In genomic region chr17:42992872-42993271, GRCh38 we compare ENCODE assay signal across 28 cellular contexts. TPM values are rescaled to one million over a fixed set of nuclear protein-coding genes. Genes with fewer than 3 reads are reported as not detected.
DNase-seq lines count a peak whose midpoint lies in the region; ATAC-seq, FAIRE-seq and TF ChIP-seq lines count a peak whose summit lies in the region.
"Had no signal": no experiment of that assay in that cellular context is flagged by ENCODE, and none has a peak within 500 bp of the region (broad histone marks: within the 10 kb centered on the region; RNA-seq: fewer than 3 reads in every experiment).

No MANE protein-coding gene starts in this region.

- no peak overlapping the region for H3K4me2 ChIP-seq in GM12878 (ENCODE audit: control insufficient read depth, insufficient read depth)
- no peak overlapping the region for H3K4me2 ChIP-seq in osteoblast (ENCODE audit: insufficient read depth, low read length)

- H3K79me2 ChIP-seq in GM12878 (ENCODE audit: control insufficient read depth, insufficient read depth, low read length) (no peaks in the 10 kb centered on the region; the same call in 1 of the 2 replicates), osteoblast (ENCODE audit: insufficient read depth, low read length) (peaks cover 5% of the 10 kb centered on the region)

- CTCF ChIA-PET in activated CD4-positive, alpha-beta T cell treated with anti-CD3 and anti-CD28 coated beads, Interleukin-2, amount 10 ng/mL, durations not matched to agents 7 days and 5 days (lab: Charles Lee), result no interaction called here
- CTCF ChIA-PET in CD8-positive, alpha-beta memory T cell (lab: Charles Lee), result no interaction called here
- CTCF ChIA-PET in GM12878 (lab: Yijun Ruan, JAX), result no interaction called here

- peaks cover 7% of the 10 kb centered on the region for H3K4me1 ChIP-seq in CD8-positive, alpha-beta memory T cell (ENCODE audit: insufficient read depth, low read length)
- H3K4me1 ChIP-seq in GM12878 (ENCODE audit: control insufficient read depth, insufficient read depth, low read length) (no peaks in the 10 kb centered on the region), osteoblast (ENCODE audit: insufficient read depth, low read length) (peaks cover 39% of the 10 kb centered on the region)

- no peaks in the 10 kb centered on the region for H3K27me3 Mint-ChIP-seq in activated CD4-positive, alpha-beta T cell treated with anti-CD3 and anti-CD28 coated beads, Interleukin-2, amount 10 ng/mL, durations not matched to agents 7 days and 5 days
- H3K27me3 Mint-ChIP-seq in CD8-positive, alpha-beta memory T cell, result no peaks in the 10 kb centered on the region

- H3K36me3 ChIP-seq in CD8-positive, alpha-beta memory T cell (ENCODE audit: insufficient read depth, low read length), result peaks cover 36% of the 10 kb centered on the region
- H3K36me3 ChIP-seq in GM12878 (ENCODE audit: control insufficient read depth in 2 of 2, insufficient read depth in 2 of 2, low read length in 1 of 2) (peaks cover 10 to 23% of the 10 kb centered on the region in 2 experiments), osteoblast (ENCODE audit: insufficient read depth, low read length) (peaks cover 30% of the 10 kb centered on the region)

- no peaks in the 10 kb centered on the region for H3K9me3 ChIP-seq in CD8-positive, alpha-beta memory T cell (ENCODE audit: low read length)
- H3K9me3 ChIP-seq in GM12878 (replicated peaks; ENCODE audit: control insufficient read depth, insufficient read depth, low read length), result no peaks in the 10 kb centered on the region
- no peaks in the 10 kb centered on the region for H3K9me3 ChIP-seq in osteoblast (ENCODE audit: low read depth, low read length)
- H3K9me3 ChIP-seq: MG63, SJSA1 had no signal

- 72% methylated on average over 5 of the region's 5 CpGs for WGBS in GM12878 (ENCODE audit: insufficient coverage, insufficient replicate concordance, low lambda C conversion rate, missing lambda C conversion rate)

- BruUV-seq in GM12878 (replicated peaks; lab: Mats Ljungman, UMichigan), result TSS peak; percentile 49

- no peak overlapping the region for H3K9ac ChIP-seq in GM12878 (ENCODE audit: control insufficient read depth, insufficient read depth, low read length)

- no peak overlapping the region for H3K4me3 Mint-ChIP-seq in activated CD4-positive, alpha-beta T cell treated with anti-CD3 and anti-CD28 coated beads, Interleukin-2, amount 10 ng/mL, durations not matched to agents 7 days and 5 days
- no peak overlapping the region for H3K4me3 Mint-ChIP-seq in CD8-positive, alpha-beta memory T cell

- H3K27ac Mint-ChIP-seq in activated CD4-positive, alpha-beta T cell treated with anti-CD3 and anti-CD28 coated beads, Interleukin-2, amount 10 ng/mL, durations not matched to agents 7 days and 5 days, result peak overlapping the region; percentile 54
- H3K27ac Mint-ChIP-seq in CD8-positive, alpha-beta memory T cell, result peak overlapping the region in 5 of 8 donors; percentile 5 to 80 (median 42)

- H3K27ac ChIP-seq in CD8-positive, alpha-beta memory T cell (ENCODE audit: low read depth, low read length), result no peak overlapping the region
- H3K27ac ChIP-seq in GM12878 (ENCODE audit: control insufficient read depth, insufficient read depth), result no peak overlapping the region
- peak overlapping the region; percentile 16 for H3K27ac ChIP-seq in osteoblast (ENCODE audit: low read depth, low read length)
- H3K27ac ChIP-seq: HL-60, SJSA1 had no signal

- no peak for TF ChIP-seq POLR2A in GM12878 (IDR thresholded peaks at IDR 0.05; ENCODE audit: low read depth, low read length)

- no peaks in the 10 kb centered on the region for H3K9me3 Mint-ChIP-seq in activated CD4-positive, alpha-beta T cell treated with anti-CD3 and anti-CD28 coated beads, Interleukin-2, amount 10 ng/mL, durations not matched to agents 7 days and 5 days
- H3K9me3 Mint-ChIP-seq in CD8-positive, alpha-beta memory T cell, result no peaks in the 10 kb centered on the region

- no peak for TF ChIP-seq CTCF in GM12878 (IDR thresholded peaks at IDR 0.05 in 2 of 3, conservative IDR thresholded peaks at IDR 0.05 in 1 of 3; ENCODE audit: control insufficient read depth in 2 of 3, extremely low read depth in 1 of 3, insufficient read depth in 1 of 3, low read depth in 3 of 3, low read length in 3 of 3)
- TF ChIP-seq CTCF in osteoblast (IDR thresholded peaks at IDR 0.05; ENCODE audit: extremely low read depth, low read depth, low read length), result no peak

- DNase-seq in activated CD4-positive, alpha-beta T cell treated with anti-CD3 and anti-CD28 coated beads, Interleukin-2, amount 10 ng/mL, durations not matched to agents 7 days and 5 days, result no peak
- DNase-seq in activated CD4-positive, alpha-beta T cell treated with anti-CD3 and anti-CD28 coated beads, Interleukin-2, amount 50 U/mL, for 48 hours, result no peak
- no peak for DNase-seq in CD8-positive, alpha-beta memory T cell
- no peak for DNase-seq in GM12878 (ENCODE audit: low read depth, low spot score)
- no peak for DNase-seq in osteoblast (ENCODE audit: insufficient read length, low spot score, missing footprints)
- DNase-seq in activated naive CD4-positive, alpha-beta T cell treated with Interleukin-2 at 50 U/mL for 16 hours, result no peak
- DNase-seq in cortex of kidney (lab: John Stamatoyannopoulos, UW), result no peak
- DNase-seq in COLO829 (ENCODE audit: low spot score), result no peak
- DNase-seq: 8988T; ACHN; DMS79 treated with DMSO at 0.1 percent for 48 hours; GF-D8; KBM-7; MG63; NCI-H1048; NCI-H1417; NCI-H1694; NCI-H2029 treated with DMSO at 0.1 percent for 48 hours; NCI-H446 treated with DMSO at 0.1 percent for 48 hours; NCI-H526; NCI-H82; NK-92 treated with Interleukin-12 subunit alpha and Interleukin-12 subunit beta, amount 100 ng/mL, for 24 hours; PC-3 had no signal

- H3K36me3 Mint-ChIP-seq in activated CD4-positive, alpha-beta T cell treated with anti-CD3 and anti-CD28 coated beads, Interleukin-2, amount 10 ng/mL, durations not matched to agents 7 days and 5 days (ENCODE audit: low read depth), result peaks cover 39% of the 10 kb centered on the region
- H3K36me3 Mint-ChIP-seq in CD8-positive, alpha-beta memory T cell, result peaks cover 5 to 61% (median 13%) of the 10 kb centered on the region in 3 donors

- H2AFZ ChIP-seq in GM12878 (ENCODE audit: control insufficient read depth, low read depth, low read length), result no peak overlapping the region
- no peak overlapping the region for H2AFZ ChIP-seq in osteoblast (ENCODE audit: low read length)

- H3K4me3 ChIP-seq in CD8-positive, alpha-beta memory T cell (ENCODE audit: low read length), result no peak overlapping the region
- no peak overlapping the region for H3K4me3 ChIP-seq in GM12878
- no peak overlapping the region for H3K4me3 ChIP-seq in osteoblast (ENCODE audit: insufficient read depth, low read length)
- H3K4me3 ChIP-seq: MG63, SJSA1 had no signal

- POLR2A ChIA-PET in activated CD4-positive, alpha-beta T cell treated with anti-CD3 and anti-CD28 coated beads, Interleukin-2, amount 10 ng/mL, durations not matched to agents 7 days and 5 days (lab: Charles Lee), result no interaction called here
- POLR2A ChIA-PET in CD8-positive, alpha-beta memory T cell (lab: Charles Lee), result interaction anchor here (0.6 kb wide), 1 partner anchor 452 kb away, joined by 3 read pairs; no protein-coding TSS in a partner anchor
- POLR2A ChIA-PET in GM12878 (lab: Charles Lee), result interaction anchor here (0.5 to 0.6 kb wide), 2 partner anchors 16 to 349 kb away, joined by 3 read pairs; no protein-coding TSS in a partner anchor

- no peak for ATAC-seq in GM12878
- ATAC-seq: PC-3, Right ventricle myocardium inferior had no signal

- SMC1A ChIA-PET in GM12878 (lab: Charles Lee; ENCODE audit: uncharacterized antibody, unreplicated experiment), result no interaction called here

- intact Hi-C loops in GM12878 (cut with micrococcal nuclease; ENCODE audit: unreplicated experiment), result loop anchor here (10.0 kb wide), 1 partner anchor 148 kb away; the partner anchor contains the start of gene AOC2

- FAIRE-seq in GM12878 (lab: Jason Lieb, UNC), result no peak
- FAIRE-seq: GM12892, H54 had no signal

- RAD21 ChIA-PET in GM12878 (lab: Charles Lee; ENCODE audit: unreplicated experiment), result interaction anchor here (0.6 kb wide), 1 partner anchor 858 kb away, joined by 3 read pairs; no protein-coding TSS in a partner anchor

- TF ChIP-seq EP300 in GM12878 (IDR thresholded peaks at IDR 0.05; ENCODE audit: borderline replicate concordance in 1 of 2, control insufficient read depth in 1 of 2, low read depth in 2 of 2, low read length in 2 of 2), result no peak

- TF ChIP-seq RAD21 in GM12878 (IDR thresholded peaks at IDR 0.05; ENCODE audit: insufficient read depth, low read depth, low read length), result no peak

- H4K20me1 ChIP-seq in GM12878 (ENCODE audit: control insufficient read depth, insufficient read depth) (no peaks in the 10 kb centered on the region), osteoblast (ENCODE audit: insufficient read depth, low read length) (no peaks in the 10 kb centered on the region)

- peaks cover 14% of the 10 kb centered on the region for H3K4me1 Mint-ChIP-seq in activated CD4-positive, alpha-beta T cell treated with anti-CD3 and anti-CD28 coated beads, Interleukin-2, amount 10 ng/mL, durations not matched to agents 7 days and 5 days
- H3K4me1 Mint-ChIP-seq in CD8-positive, alpha-beta memory T cell, result peaks cover 6 to 7% (median 6%) of the 10 kb centered on the region in 3 donors

- in situ Hi-C loops in GM12878 (cut with MboI), result no loop called here

- H3K27me3 ChIP-seq in CD8-positive, alpha-beta memory T cell (ENCODE audit: insufficient read depth, low read length, poor library complexity, severe bottlenecking), result no peaks in the 10 kb centered on the region
- H3K27me3 ChIP-seq in GM12878 (replicated peaks in 1 of 2; ENCODE audit: control insufficient read depth in 2 of 2, insufficient read depth in 2 of 2, low read length in 1 of 2) (no peaks in the 10 kb centered on the region), osteoblast (ENCODE audit: insufficient read depth, low read length) (no peaks in the 10 kb centered on the region)
- H3K27me3 ChIP-seq: MG63, SJSA1 had no signal

RNA-seq across cellular contexts. Expression of gene RPL27, which starts 5.3 kb away (rescaled TPM):
- 1,000 to 10,000 TPM; 1,014 to 1,124 TPM for total RNA-seq in activated CD4-positive, alpha-beta T cell treated with anti-CD3 and anti-CD28 coated beads, Interleukin-2, amount 10 ng/mL, durations not matched to agents 7 days and 5 days
- total RNA-seq in CD8-positive, alpha-beta memory T cell, result 1,000 to 10,000 TPM; 1,412 to 1,428 TPM
- polyA plus RNA-seq in CD8-positive, alpha-beta memory T cell, result 1,922 TPM
- total RNA-seq in GM12878 (2013; cell fraction: nucleolus; rRNA removed), result 190 and 218 TPM in 2 replicates
- total RNA-seq in GM12878 (2014; rRNA removed) (2,683 and 2,694 TPM in 2 replicates), GM12878 (2014; rRNA removed; fragmentation: Illumina TruSeq; extraction: Trizol) (3,457 and 3,568 TPM in 2 replicates), GM12878 (2021) (1,748 and 1,834 TPM in 2 replicates), osteoblast (878 and 1,256 TPM in 2 replicates)
- 4,159 TPM for polyA plus RNA-seq in GM12878 (2011; ENCODE audit: low read depth)
- polyA plus RNA-seq in GM12878 (2011; rRNA removed) (5,833 and 6,934 TPM in 2 replicates), GM12878 (2014; fragmentation: Illumina TruSeq; extraction: Trizol) (5,212 and 5,530 TPM in 2 replicates), GM12878 (2014; fragmentation: Nextera tagmentation; extraction: Ambion mirVana) (1,000 to 10,000 TPM; 4,376 to 4,686 TPM), GM12878 (2014; rRNA removed) (3,489 and 4,101 TPM in 2 replicates), GM12878 (2016; fragmentation: Nextera tagmentation; extraction: Ambion mirVana) (1,000 to 10,000 TPM; 2,215 to 2,394 TPM)
- polyA plus RNA-seq in GM12878 (2011; cell fraction: cytosol; rRNA removed), result 3,548 and 5,355 TPM in 2 replicates
- polyA plus RNA-seq in GM12878 (2011; cell fraction: nucleus; rRNA removed), result 1,437 and 1,774 TPM in 2 replicates
- 4,995 and 5,015 TPM in 2 replicates for polyA plus RNA-seq in GM12878 (2012)
- polyA minus RNA-seq in GM12878 (2011; rRNA and poly(A)+ RNA removed), result 802 and 808 TPM in 2 replicates
- 414 and 501 TPM in 2 replicates for polyA minus RNA-seq in GM12878 (2011; cell fraction: cytosol; rRNA and poly(A)+ RNA removed)
- 173 and 223 TPM in 2 replicates for polyA minus RNA-seq in GM12878 (2011; cell fraction: nucleus; rRNA and poly(A)+ RNA removed)

RNA-seq across cellular contexts. Expression of gene RUNDC1, which starts 12.5 kb away (rescaled TPM):
- 10 to 100 TPM; 13.0 to 14.0 TPM for total RNA-seq in activated CD4-positive, alpha-beta T cell treated with anti-CD3 and anti-CD28 coated beads, Interleukin-2, amount 10 ng/mL, durations not matched to agents 7 days and 5 days
- 10 to 100 TPM; 12.8 to 13.1 TPM for total RNA-seq in CD8-positive, alpha-beta memory T cell
- polyA plus RNA-seq in CD8-positive, alpha-beta memory T cell, result 22.4 TPM
- total RNA-seq in GM12878 (2013; cell fraction: nucleolus; rRNA removed), result 68.6 and 75.5 TPM in 2 replicates
- total RNA-seq in GM12878 (2014; rRNA removed) (8.1 and 8.3 TPM in 2 replicates), GM12878 (2014; rRNA removed; fragmentation: Illumina TruSeq; extraction: Trizol) (5.7 and 5.9 TPM in 2 replicates), GM12878 (2021) (9.0 and 9.5 TPM in 2 replicates), osteoblast (8.8 and 10.1 TPM in 2 replicates)
- 6.1 TPM for polyA plus RNA-seq in GM12878 (2011; ENCODE audit: low read depth)
- polyA plus RNA-seq in GM12878 (2011; rRNA removed) (10.7 and 15.6 TPM in 2 replicates), GM12878 (2014; fragmentation: Illumina TruSeq; extraction: Trizol) (6.1 and 8.2 TPM in 2 replicates), GM12878 (2014; fragmentation: Nextera tagmentation; extraction: Ambion mirVana) (1 to 10 TPM; 2.9 to 3.0 TPM), GM12878 (2014; rRNA removed) (7.1 and 7.2 TPM in 2 replicates), GM12878 (2016; fragmentation: Nextera tagmentation; extraction: Ambion mirVana) (1 to 10 TPM; 8.7 to 9.6 TPM)
- polyA plus RNA-seq in GM12878 (2011; cell fraction: cytosol; rRNA removed), result 12.6 and 14.7 TPM in 2 replicates
- 11.4 and 15.9 TPM in 2 replicates for polyA plus RNA-seq in GM12878 (2011; cell fraction: nucleus; rRNA removed)
- 8.3 and 11.7 TPM in 2 replicates for polyA plus RNA-seq in GM12878 (2012)
- 22.2 and 26.2 TPM in 2 replicates for polyA minus RNA-seq in GM12878 (2011; rRNA and poly(A)+ RNA removed)
- 4.7 and 5.6 TPM in 2 replicates for polyA minus RNA-seq in GM12878 (2011; cell fraction: cytosol; rRNA and poly(A)+ RNA removed)
- polyA minus RNA-seq in GM12878 (2011; cell fraction: nucleus; rRNA and poly(A)+ RNA removed), result 8.2 and 14.3 TPM in 2 replicates

RNA-seq across cellular contexts. Expression of gene PTGES3L, which starts 13.0 kb away (rescaled TPM):
- under 1 TPM; 0.12 to 0.22 TPM for total RNA-seq in activated CD4-positive, alpha-beta T cell treated with anti-CD3 and anti-CD28 coated beads, Interleukin-2, amount 10 ng/mL, durations not matched to agents 7 days and 5 days
- total RNA-seq in CD8-positive, alpha-beta memory T cell, result under 1 TPM; 0.37 to 0.55 TPM
- polyA plus RNA-seq in CD8-positive, alpha-beta memory T cell, result not detected
- 5.3 and 6.7 TPM in 2 replicates for total RNA-seq in GM12878 (2013; cell fraction: nucleolus; rRNA removed)
- 0.11 and 0.38 TPM in 2 replicates for total RNA-seq in GM12878 (2014; rRNA removed)
- 0.40 and 0.46 TPM in 2 replicates for total RNA-seq in GM12878 (2014; rRNA removed; fragmentation: Illumina TruSeq; extraction: Trizol)
- total RNA-seq in GM12878 (2021), result 0.51 and 0.62 TPM in 2 replicates
- polyA plus RNA-seq in GM12878 (2011; ENCODE audit: low read depth), result 1.6 TPM
- 1.6 and 1.8 TPM in 2 replicates for polyA plus RNA-seq in GM12878 (2011; rRNA removed)
- 1.0 and 1.1 TPM in 2 replicates for polyA plus RNA-seq in GM12878 (2011; cell fraction: cytosol; rRNA removed)
- polyA plus RNA-seq in GM12878 (2011; cell fraction: nucleus; rRNA removed), result 2.4 and 2.7 TPM in 2 replicates
- 1.8 and 2.1 TPM in 2 replicates for polyA plus RNA-seq in GM12878 (2012)
- 0.68 and 0.73 TPM in 2 replicates for polyA plus RNA-seq in GM12878 (2014; fragmentation: Illumina TruSeq; extraction: Trizol)
- 1 to 10 TPM in 1 of 2 experiments, under 1 TPM in 1; 0.58 to 1.3 TPM for polyA plus RNA-seq in GM12878 (2014; fragmentation: Nextera tagmentation; extraction: Ambion mirVana)
- polyA plus RNA-seq in GM12878 (2014; rRNA removed), result 0.94 and 1.3 TPM in 2 replicates
- polyA plus RNA-seq in GM12878 (2016; fragmentation: Nextera tagmentation; extraction: Ambion mirVana), result 1 to 10 TPM; 1.9 to 2.3 TPM
- polyA minus RNA-seq in GM12878 (2011; rRNA and poly(A)+ RNA removed), result 2.7 and 2.9 TPM in 2 replicates
- polyA minus RNA-seq in GM12878 (2011; cell fraction: cytosol; rRNA and poly(A)+ RNA removed), result 0.52 and 1.5 TPM in 2 replicates
- polyA minus RNA-seq in GM12878 (2011; cell fraction: nucleus; rRNA and poly(A)+ RNA removed), result 3.3 and 5.4 TPM in 2 replicates
- under 0.01 and 0.29 TPM in 2 replicates for total RNA-seq in osteoblast

RNA-seq across cellular contexts. Expression of gene IFI35, which starts 13.7 kb away (rescaled TPM):
- total RNA-seq in activated CD4-positive, alpha-beta T cell treated with anti-CD3 and anti-CD28 coated beads, Interleukin-2, amount 10 ng/mL, durations not matched to agents 7 days and 5 days, result 100 to 1,000 TPM; 125 to 137 TPM
- 10 to 100 TPM; 23.2 to 24.0 TPM for total RNA-seq in CD8-positive, alpha-beta memory T cell
- 73.2 TPM for polyA plus RNA-seq in CD8-positive, alpha-beta memory T cell
- 23.9 and 25.7 TPM in 2 replicates for total RNA-seq in GM12878 (2013; cell fraction: nucleolus; rRNA removed)
- 80.0 and 81.1 TPM in 2 replicates for total RNA-seq in GM12878 (2014; rRNA removed)
- total RNA-seq in GM12878 (2014; rRNA removed; fragmentation: Illumina TruSeq; extraction: Trizol), result 30.7 and 35.5 TPM in 2 replicates
- total RNA-seq in GM12878 (2021), result 61.3 and 63.8 TPM in 2 replicates
- 62.5 TPM for polyA plus RNA-seq in GM12878 (2011; ENCODE audit: low read depth)
- polyA plus RNA-seq in GM12878 (2011; rRNA removed), result 50.9 and 66.8 TPM in 2 replicates
- polyA plus RNA-seq in GM12878 (2011; cell fraction: cytosol; rRNA removed), result 104 and 125 TPM in 2 replicates
- polyA plus RNA-seq in GM12878 (2011; cell fraction: nucleus; rRNA removed), result 117 and 118 TPM in 2 replicates
- polyA plus RNA-seq in GM12878 (2012), result 67.4 and 67.6 TPM in 2 replicates
- 25.6 and 57.7 TPM in 2 replicates for polyA plus RNA-seq in GM12878 (2014; fragmentation: Illumina TruSeq; extraction: Trizol)
- 10 to 100 TPM; 18.4 to 24.4 TPM for polyA plus RNA-seq in GM12878 (2014; fragmentation: Nextera tagmentation; extraction: Ambion mirVana)
- polyA plus RNA-seq in GM12878 (2014; rRNA removed), result 69.8 and 81.6 TPM in 2 replicates
- 10 to 100 TPM; 82.9 to 92.2 TPM for polyA plus RNA-seq in GM12878 (2016; fragmentation: Nextera tagmentation; extraction: Ambion mirVana)
- polyA minus RNA-seq in GM12878 (2011; rRNA and poly(A)+ RNA removed), result 29.8 and 57.8 TPM in 2 replicates
- 16.7 and 22.4 TPM in 2 replicates for polyA minus RNA-seq in GM12878 (2011; cell fraction: cytosol; rRNA and poly(A)+ RNA removed)
- 19.8 and 24.9 TPM in 2 replicates for polyA minus RNA-seq in GM12878 (2011; cell fraction: nucleus; rRNA and poly(A)+ RNA removed)
- total RNA-seq in osteoblast, result 28.6 and 45.2 TPM in 2 replicates

RNA-seq across cellular contexts. Expression of gene AARSD1, which starts 28.6 kb away (rescaled TPM):
- 10 to 100 TPM; 31.4 to 43.0 TPM for total RNA-seq in activated CD4-positive, alpha-beta T cell treated with anti-CD3 and anti-CD28 coated beads, Interleukin-2, amount 10 ng/mL, durations not matched to agents 7 days and 5 days
- total RNA-seq in CD8-positive, alpha-beta memory T cell, result 100 to 1,000 TPM in 1 of 2 experiments, 10 to 100 TPM in 1; 99.1 to 102 TPM
- polyA plus RNA-seq in CD8-positive, alpha-beta memory T cell, result 39.4 TPM
- 47.7 and 51.8 TPM in 2 replicates for total RNA-seq in GM12878 (2013; cell fraction: nucleolus; rRNA removed)
- total RNA-seq in GM12878 (2014; rRNA removed) (37.5 and 39.0 TPM in 2 replicates), GM12878 (2014; rRNA removed; fragmentation: Illumina TruSeq; extraction: Trizol) (41.7 and 42.3 TPM in 2 replicates), GM12878 (2021) (38.6 and 41.7 TPM in 2 replicates), osteoblast (14.1 and 16.2 TPM in 2 replicates)
- polyA plus RNA-seq in GM12878 (2011; ENCODE audit: low read depth), result 39.0 TPM
- polyA plus RNA-seq in GM12878 (2011; rRNA removed) (54.5 and 59.6 TPM in 2 replicates), GM12878 (2014; fragmentation: Illumina TruSeq; extraction: Trizol) (42.2 and 52.1 TPM in 2 replicates), GM12878 (2014; fragmentation: Nextera tagmentation; extraction: Ambion mirVana) (10 to 100 TPM; 32.2 to 53.6 TPM), GM12878 (2014; rRNA removed) (54.6 and 58.6 TPM in 2 replicates), GM12878 (2016; fragmentation: Nextera tagmentation; extraction: Ambion mirVana) (10 to 100 TPM; 84.1 to 86.2 TPM)
- polyA plus RNA-seq in GM12878 (2011; cell fraction: cytosol; rRNA removed), result 56.4 and 61.5 TPM in 2 replicates
- polyA plus RNA-seq in GM12878 (2011; cell fraction: nucleus; rRNA removed), result 68.6 and 80.8 TPM in 2 replicates
- polyA plus RNA-seq in GM12878 (2012), result 43.1 and 54.2 TPM in 2 replicates
- 46.6 and 47.1 TPM in 2 replicates for polyA minus RNA-seq in GM12878 (2011; rRNA and poly(A)+ RNA removed)
- 11.0 and 13.6 TPM in 2 replicates for polyA minus RNA-seq in GM12878 (2011; cell fraction: cytosol; rRNA and poly(A)+ RNA removed)
- polyA minus RNA-seq in GM12878 (2011; cell fraction: nucleus; rRNA and poly(A)+ RNA removed), result 29.0 and 49.4 TPM in 2 replicates
